13 cellular contexts compared by ENCODE assay signal in genomic region chr7:103316378-103316941, GRCh38.
"Had no signal": no experiment of that assay in that cellular context is flagged by ENCODE, and none has a peak within 500 bp of the region (broad histone marks: within the 10 kb centered on the region; RNA-seq: fewer than 3 reads in every experiment).

No MANE protein-coding gene starts in this region.

- H3K27ac Mint-ChIP-seq: neural progenitor cell; T-helper 1 cell treated with Interleukin-12 subunit alpha and Interleukin-12 subunit beta and Interleukin-4 antibody, amounts not matched to agents 30 μg/mL and 1 μg/mL, for 36 hours; WTC11 had no signal

- H3K9me3 ChIP-seq: esophagus squamous epithelium, ovary, SK-N-SH, transverse colon had no signal

- H3K4me3 Mint-ChIP-seq: neural progenitor cell; T-helper 1 cell treated with Interleukin-12 subunit alpha and Interleukin-12 subunit beta and Interleukin-4 antibody, amounts not matched to agents 30 μg/mL and 1 μg/mL, for 36 hours; WTC11 had no signal

- FAIRE-seq: astrocyte, colon had no signal

- H3K4me1 ChIP-seq: esophagus squamous epithelium, neural progenitor cell, transverse colon had no signal

- DNase-seq: activated CD4-positive, alpha-beta T cell treated with anti-CD3 and anti-CD28 coated beads, Interleukin-2, amount 50 U/mL, for 1 hour; esophagus squamous epithelium; foreskin fibroblast; ovary; SK-N-SH; stimulated activated CD4-positive, alpha-beta T cell treated with anti-CD3 and anti-CD28 coated beads, Interleukin-12 subunit alpha, Interleukin-12 subunit beta, amount 100 ng/mL, for 4 hours; stimulated activated CD4-positive, alpha-beta T cell treated with anti-CD3 and anti-CD28 coated beads, Interleukin-2, amount 100 ng/mL, for 48 hours; transverse colon had no signal

- H3K36me3 ChIP-seq: ovary had no signal

- H3K9me3 Mint-ChIP-seq: neural progenitor cell; T-helper 1 cell treated with Interleukin-12 subunit alpha and Interleukin-12 subunit beta and Interleukin-4 antibody, amounts not matched to agents 30 μg/mL and 1 μg/mL, for 36 hours; WTC11 had no signal

- H3K4me1 Mint-ChIP-seq: neural progenitor cell, WTC11 had no signal

- H3K4me3 ChIP-seq: esophagus squamous epithelium, neural progenitor cell, ovary, transverse colon had no signal

- H3K27me3 ChIP-seq: esophagus squamous epithelium, neural progenitor cell, ovary, transverse colon had no signal

- H3K27ac ChIP-seq: esophagus squamous epithelium, neural progenitor cell, ovary, transverse colon had no signal

- ATAC-seq: WTC11 had no signal
